Comparison of ENCODE assay signal across 16 cellular contexts in the genomic region with DNA sequence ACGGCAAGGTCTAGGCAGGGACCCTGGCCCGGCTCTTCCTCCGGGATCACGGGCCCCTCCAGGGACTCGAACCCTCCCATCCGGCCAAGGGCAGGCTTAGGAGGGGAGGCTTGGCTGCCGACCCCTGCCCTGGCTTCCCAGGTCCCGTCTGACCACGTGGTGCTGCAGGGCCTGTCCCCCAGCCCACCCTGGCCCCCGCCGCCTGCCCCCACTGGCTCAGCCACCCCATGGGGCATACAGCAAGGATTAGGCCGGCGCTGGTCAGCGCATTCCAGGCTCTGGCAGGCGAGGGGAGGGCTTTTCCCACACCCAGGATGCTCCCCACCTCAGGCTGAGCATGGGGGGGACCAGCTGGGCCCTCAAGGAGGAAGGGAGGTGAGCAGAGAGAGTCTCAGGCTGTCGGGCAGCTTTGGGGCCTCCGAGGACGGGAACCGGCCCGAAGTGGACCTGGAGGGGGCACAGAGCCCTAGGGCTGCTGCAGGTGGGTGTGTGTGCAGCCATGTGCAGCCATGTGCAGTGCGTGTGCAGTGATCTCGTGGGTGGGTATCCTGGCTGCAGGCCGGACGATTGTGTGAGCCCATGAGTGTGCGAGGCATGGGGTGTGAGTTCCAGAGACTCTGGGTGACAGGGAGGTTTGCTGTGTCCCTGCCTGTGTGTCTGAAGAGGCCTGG. TPM values are rescaled to one million over a fixed set of nuclear protein-coding genes. Genes with fewer than 3 reads are reported as not detected.
A peak's percentile ranks its signal among the peaks of the same experiment; 100 is the strongest.
DNase-seq lines count a peak whose midpoint lies in the region; ATAC-seq, FAIRE-seq and TF ChIP-seq lines count a peak whose summit lies in the region.
"Had no signal": no experiment of that assay in that cellular context is flagged by ENCODE, and none has a peak within 500 bp of the region (broad histone marks: within the 10 kb centered on the region; RNA-seq: fewer than 3 reads in every experiment).

No MANE protein-coding gene starts in this region.

- DNase-seq in HTR-8/SVneo (ENCODE audit: insufficient read length, low spot score) = no peak
- DNase-seq in ecto neural progenitor cell (ENCODE audit: low spot score) = peak; percentile 67
- DNase-seq in neuronal stem cell (ENCODE audit: low spot score) = no peak
- no peak for DNase-seq in omental fat pad (ENCODE audit: low spot score)
- DNase-seq in COR-L47 (lab: John Stamatoyannopoulos, UW) = no peak
- no peak for DNase-seq in type B pancreatic cell (ENCODE audit: extremely low spot score, unreplicated experiment)
- DNase-seq: NCI-H1417 treated with DMSO at 0.1 percent for 48 hours had no signal

- no peaks in the 10 kb centered on the region for H3K79me1 ChIP-seq in neuronal stem cell (ENCODE audit: low read depth, low read length)

- peak overlapping the region; percentile 49; the same call in 1 of the 2 replicates for H3K27ac ChIP-seq in BLaER1
- no peak overlapping the region for H3K27ac ChIP-seq in neuronal stem cell (replicated peaks; ENCODE audit: low read length)
- H3K27ac ChIP-seq: KMS-11 had no signal

- H3K27me3 ChIP-seq in BLaER1 (no peaks in the 10 kb centered on the region), neuronal stem cell (ENCODE audit: control insufficient read depth in 3 of 3, insufficient read depth in 3 of 3, low read depth in 1 of 3, low read length in 3 of 3) (no peaks in the 10 kb centered on the region)
- H3K27me3 ChIP-seq: BE2C had no signal

- H3K9ac ChIP-seq in BLaER1 (peak overlapping the region; percentile 54), neuronal stem cell (ENCODE audit: low read depth, low read length, poor library complexity) (peak overlapping the region; percentile 73)
- H3K9ac ChIP-seq: KMS-11 had no signal

- peak; percentile 57 for FAIRE-seq in HTR-8/SVneo (lab: Jason Lieb, UNC)
- FAIRE-seq: GM18507, GM19239 had no signal

- H2BK5ac ChIP-seq in neuronal stem cell (ENCODE audit: low read length) = peak overlapping the region; percentile 87

- no peak overlapping the region for H4K8ac ChIP-seq in neuronal stem cell (ENCODE audit: low read depth, low read length)

- H4K91ac ChIP-seq in neuronal stem cell (ENCODE audit: low read depth, low read length, poor library complexity) = no peak overlapping the region

- peak overlapping the region; percentile 79 for H2BK15ac ChIP-seq in neuronal stem cell (ENCODE audit: low read length)

- H4K20me1 ChIP-seq in BLaER1 = no peaks in the 10 kb centered on the region

- H3K9me3 Mint-ChIP-seq in type B pancreatic cell = no peaks in the 10 kb centered on the region
- H3K9me3 Mint-ChIP-seq: GM23338 had no signal

- H3K14ac ChIP-seq in neuronal stem cell (ENCODE audit: low read length) = peak overlapping the region; percentile 39

- H3K4me3 ChIP-seq in BLaER1 (peak overlapping the region; percentile 17; the same call in 1 of the 2 replicates), neuronal stem cell (ENCODE audit: low read length in 2 of 2) (no peak overlapping the region)
- H3K4me3 ChIP-seq: GM23338 had no signal

- peak overlapping the region; percentile 88 for H3K18ac ChIP-seq in neuronal stem cell (ENCODE audit: low read length)

- H3K4me1 ChIP-seq in BLaER1 (peaks cover 71% of the 10 kb centered on the region), neuronal stem cell (ENCODE audit: control insufficient read depth in 2 of 2, insufficient read depth in 1 of 2, low read depth in 1 of 2, low read length in 2 of 2) (peaks cover 24 to 35% of the 10 kb centered on the region in 2 donors)

- no peak overlapping the region for H3K4me3 Mint-ChIP-seq in type B pancreatic cell
- H3K4me3 Mint-ChIP-seq: GM23338 had no signal

- no peaks in the 10 kb centered on the region for H3K27me3 Mint-ChIP-seq in type B pancreatic cell

- no peak overlapping the region for H3K27ac Mint-ChIP-seq in type B pancreatic cell
- H3K27ac Mint-ChIP-seq: GM23338 had no signal

- no CpG with 5 or more reads among the region's 25 CpGs for WGBS in neuronal stem cell (ENCODE audit: extremely low coverage in 2 of 2, insufficient read length in 2 of 2, insufficient replicate concordance in 1 of 2), 2 donors

- no peak overlapping the region for H3K23ac ChIP-seq in neuronal stem cell (ENCODE audit: low read depth, low read length, poor library complexity)

- H3K36me3 Mint-ChIP-seq in type B pancreatic cell = no peaks in the 10 kb centered on the region

- H3K9me3 ChIP-seq in BLaER1 (no peaks in the 10 kb centered on the region), neuronal stem cell (replicated peaks in 1 of 2; ENCODE audit: control insufficient read depth in 2 of 2, insufficient read depth in 1 of 2, low read depth in 1 of 2, low read length in 2 of 2) (no peaks in the 10 kb centered on the region)
- H3K9me3 ChIP-seq: BE2C had no signal

- ATAC-seq in omental fat pad (ENCODE audit: low FRiP score) (no peak), HG03342 (IDR thresholded peaks at IDR 0.05; ENCODE audit: unreplicated experiment) (no peak)

- peak overlapping the region; percentile 93 for H3K4me2 ChIP-seq in BLaER1
- H3K4me2 ChIP-seq in neuronal stem cell (ENCODE audit: insufficient read depth, low read length, poor library complexity, severe bottlenecking) = no peak overlapping the region
- H3K4me2 ChIP-seq: GM23338, KMS-11 had no signal

- H2AFZ ChIP-seq in neuronal stem cell (ENCODE audit: low read length) = peak overlapping the region; percentile 95
- H2AFZ ChIP-seq: GM23338 had no signal

- H3K4ac ChIP-seq in neuronal stem cell (ENCODE audit: low read length) = peak overlapping the region; percentile 78

- H2AK5ac ChIP-seq in neuronal stem cell (ENCODE audit: low read depth, low read length) = peak overlapping the region; percentile 22

- peak overlapping the region; percentile 70 for H2BK12ac ChIP-seq in neuronal stem cell (ENCODE audit: low read length)

- H3K4me1 Mint-ChIP-seq in type B pancreatic cell (ENCODE audit: unreplicated experiment) = peaks cover 9% of the 10 kb centered on the region

- H3K36me3 ChIP-seq in BLaER1 (no peaks in the 10 kb centered on the region), neuronal stem cell (replicated peaks in 1 of 2; ENCODE audit: control insufficient read depth in 2 of 2, insufficient read depth in 2 of 2, low read length in 2 of 2) (no peaks in the 10 kb centered on the region)
- H3K36me3 ChIP-seq: BE2C had no signal

- no peak for TF ChIP-seq CTCF in omental fat pad (IDR thresholded peaks at IDR 0.05)
- no peak for TF ChIP-seq CTCF in type B pancreatic cell (conservative IDR thresholded peaks at IDR 0.05)

- H2BK120ac ChIP-seq in neuronal stem cell (ENCODE audit: low read depth, low read length) = peak overlapping the region; percentile 82

RNA-seq across cellular contexts. Expression of gene GRIFIN, which starts 0.7 kb away (rescaled TPM):
- not detected for polyA plus RNA-seq in neuronal stem cell (2013, experiment 1 of 2)
- polyA plus RNA-seq in neuronal stem cell (2013, experiment 2 of 2) = not detected
- total RNA-seq in omental fat pad (not detected), type B pancreatic cell (ENCODE audit: low replicate concordance) (not detected in 2 replicates)
- total RNA-seq: GM23338, NCI-H460, Right ventricle myocardium inferior had no signal
- polyA plus RNA-seq: GM23338 had no signal

RNA-seq across cellular contexts. Expression of gene LFNG, which starts 42.7 kb away (rescaled TPM):
- 84.0 TPM for polyA plus RNA-seq in neuronal stem cell (2013, experiment 1 of 2)
- 82.3 TPM for polyA plus RNA-seq in neuronal stem cell (2013, experiment 2 of 2)
- 10 to 100 TPM in 3 of 4 donors, 1 to 10 TPM in 1; 4.7 to 25.9 (median 21.6) TPM for total RNA-seq in omental fat pad
- total RNA-seq in type B pancreatic cell (ENCODE audit: low replicate concordance) = 5.0 and 15.3 TPM in 2 replicates
